In genomic region chr22:19717691-19718254, GRCh38 we compare ENCODE assay signal across 1 cellular context.
TF ChIP-seq lines count a peak whose summit lies in the region.

No MANE protein-coding gene starts in this region.

TF ChIP-seq in K562, 482 proteins besides CTCF, POLR2A, EP300 and RAD21 (continued from another document):
- TF ChIP-seq PRMT5 (CRISPR knock-in tag; IDR thresholded peaks at IDR 0.05) = no peak
- TF ChIP-seq SIN3A (IDR thresholded peaks at IDR 0.05; ENCODE audit: borderline replicate concordance in 2 of 2, control insufficient read depth in 1 of 2, low read depth in 2 of 2, low read length in 2 of 2) = peak in 1 of 2 experiments; percentile 95; a peak in 1 of 4 replicates
- TF ChIP-seq CEBPG (CRISPR knock-in tag; IDR thresholded peaks at IDR 0.05) = no peak
- TF ChIP-seq CEBPG (tag; conservative IDR thresholded peaks at IDR 0.05 in 1 of 2, IDR thresholded peaks at IDR 0.05 in 1 of 2) = no peak
- TF ChIP-seq ATF7 (IDR thresholded peaks at IDR 0.05) = no peak
- no peak for TF ChIP-seq PURB (CRISPR knock-in tag; IDR thresholded peaks at IDR 0.05; ENCODE audit: low read depth)
- peak; percentile 10; the same call in 1 of the 2 replicates for TF ChIP-seq ZSCAN29 (IDR thresholded peaks at IDR 0.05)
- no peak for TF ChIP-seq ATF1 (CRISPR knock-in tag; IDR thresholded peaks at IDR 0.05)
- peak; percentile 92 for TF ChIP-seq ATF1 (tag; IDR thresholded peaks at IDR 0.05)
- TF ChIP-seq NFXL1 (CRISPR knock-in tag; IDR thresholded peaks at IDR 0.05) = no peak
- no peak for TF ChIP-seq ZNF57 (CRISPR knock-in tag; IDR thresholded peaks at IDR 0.05)
- TF ChIP-seq ELK3 (CRISPR knock-in tag; IDR thresholded peaks at IDR 0.05) = no peak
- TF ChIP-seq THRA (IDR thresholded peaks at IDR 0.05) = no peak
- TF ChIP-seq TEAD4 (IDR thresholded peaks at IDR 0.05; ENCODE audit: low read length) = no peak
- TF ChIP-seq TEAD4 (CRISPR knock-in tag; IDR thresholded peaks at IDR 0.05; ENCODE audit: borderline replicate concordance) = no peak
- TF ChIP-seq POLR3A (IDR thresholded peaks at IDR 0.05; ENCODE audit: borderline replicate concordance, extremely low read depth, insufficient read depth, insufficient read length) = no peak
- TF ChIP-seq ASH1L (IDR thresholded peaks at IDR 0.05; ENCODE audit: borderline replicate concordance, low read depth, partially characterized antibody) = no peak
- TF ChIP-seq TSHZ1 (CRISPR knock-in tag; IDR thresholded peaks at IDR 0.05) = no peak
- TF ChIP-seq EZH2 (IDR thresholded peaks at IDR 0.05; ENCODE audit: borderline replicate concordance, low read depth, low read length) = no peak
- TF ChIP-seq FOXP1 (CRISPR knock-in tag; IDR thresholded peaks at IDR 0.05) = no peak
- no peak for TF ChIP-seq CBX3 (IDR thresholded peaks at IDR 0.05; ENCODE audit: borderline replicate concordance in 1 of 2, low read length in 2 of 2)
- TF ChIP-seq ZNF398 (CRISPR knock-in tag; IDR thresholded peaks at IDR 0.05) = no peak
- TF ChIP-seq SMARCC2 (IDR thresholded peaks at IDR 0.05; ENCODE audit: low read depth) = no peak
- no peak for TF ChIP-seq RBM14 (IDR thresholded peaks at IDR 0.05; ENCODE audit: borderline replicate concordance, insufficient read depth, low read depth, low read length)
- no peak for TF ChIP-seq STAG1 (CRISPR knock-in tag; IDR thresholded peaks at IDR 0.05; ENCODE audit: borderline replicate concordance)
- TF ChIP-seq ZNF764 (CRISPR knock-in tag; IDR thresholded peaks at IDR 0.05; ENCODE audit: low read depth) = no peak
- TF ChIP-seq YY1 (IDR thresholded peaks at IDR 0.05; ENCODE audit: borderline replicate concordance in 1 of 3, control insufficient read depth in 1 of 3, extremely low read depth in 1 of 3, insufficient read depth in 3 of 3, insufficient read length in 1 of 3, insufficient replicate concordance in 2 of 3, low read depth in 1 of 3, low read length in 2 of 3) = peak in 2 of 3 experiments; percentile 9 to 66
- TF ChIP-seq NELFE (IDR thresholded peaks at IDR 0.05; ENCODE audit: insufficient read depth, insufficient read length) = no peak
- no peak for TF ChIP-seq CBX1 (IDR thresholded peaks at IDR 0.05; ENCODE audit: low read depth)
- TF ChIP-seq RNF2 (IDR thresholded peaks at IDR 0.05) = no peak
- TF ChIP-seq HCFC1 (IDR thresholded peaks at IDR 0.05; ENCODE audit: low read depth, low read length) = peak; percentile 64; the same call in 1 of the 2 replicates
- no peak for TF ChIP-seq TEAD1 (CRISPR knock-in tag; IDR thresholded peaks at IDR 0.05)
- TF ChIP-seq CREB3L1 (IDR thresholded peaks at IDR 0.05; ENCODE audit: borderline replicate concordance, low read depth) = no peak
- TF ChIP-seq ATF4 (CRISPR knock-in tag; IDR thresholded peaks at IDR 0.05) = no peak
- TF ChIP-seq ZNF778 (CRISPR knock-in tag; IDR thresholded peaks at IDR 0.05) = no peak
- no peak for TF ChIP-seq HBP1 (CRISPR knock-in tag; IDR thresholded peaks at IDR 0.05)
- TF ChIP-seq ZNF277 (CRISPR knock-in tag; IDR thresholded peaks at IDR 0.05; ENCODE audit: borderline replicate concordance) = no peak
- no peak for TF ChIP-seq ARID1B (IDR thresholded peaks at IDR 0.05)
- TF ChIP-seq HLTF (IDR thresholded peaks at IDR 0.05) = peak; percentile 99
- no peak for TF ChIP-seq ZNF280B (CRISPR knock-in tag; IDR thresholded peaks at IDR 0.05)
- TF ChIP-seq ZFP30 (CRISPR knock-in tag; IDR thresholded peaks at IDR 0.05; ENCODE audit: borderline replicate concordance) = no peak
- no peak for TF ChIP-seq SRSF1 (IDR thresholded peaks at IDR 0.05; ENCODE audit: low read depth, low read length)
- peak; percentile 49 to 74; a peak in 2 of 4 replicates for TF ChIP-seq TRIM24 (IDR thresholded peaks at IDR 0.05)
- peak; percentile 59; the same call in 1 of the 2 replicates for TF ChIP-seq ZNF384 (IDR thresholded peaks at IDR 0.05; ENCODE audit: low read depth, low read length)
- TF ChIP-seq TAL1 (IDR thresholded peaks at IDR 0.05) = no peak
